In the genomic region with DNA sequence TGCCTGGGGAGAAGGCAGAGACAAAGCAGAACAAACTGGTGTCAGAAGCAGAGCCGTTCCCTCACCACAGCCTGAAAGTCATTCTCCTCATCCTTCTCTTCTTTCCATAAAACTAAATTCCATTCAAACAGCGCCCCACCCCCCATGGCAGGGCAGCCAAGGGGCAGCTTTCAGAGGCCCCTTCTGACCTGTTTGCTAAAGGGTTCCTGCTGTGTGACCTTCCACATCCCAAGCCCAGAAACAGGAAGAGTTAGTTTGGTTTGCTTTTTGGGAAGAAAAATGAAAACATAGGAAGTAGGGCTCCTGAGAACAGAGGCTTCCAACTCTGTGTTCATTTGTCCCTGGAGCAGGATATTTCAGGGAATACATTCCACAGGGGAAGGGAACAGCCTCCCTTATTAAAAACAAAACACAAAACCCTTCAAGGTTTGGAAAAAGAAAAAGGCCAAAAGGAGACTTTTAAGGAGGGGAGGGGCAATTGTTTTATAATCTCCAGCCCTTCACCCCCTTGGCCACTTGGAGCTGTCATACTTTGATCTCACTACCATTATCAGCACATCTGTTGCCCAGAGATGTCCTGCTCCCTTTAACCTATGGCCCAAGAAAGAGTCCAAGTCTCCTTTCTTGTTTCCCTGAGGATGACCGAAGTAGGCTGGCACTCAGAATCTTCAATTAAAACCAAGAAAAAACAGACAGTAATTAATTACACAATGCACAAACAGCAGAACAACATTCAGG, we compare ENCODE assay signal across 21 cellular contexts. TPM values are rescaled to one million over a fixed set of nuclear protein-coding genes. Genes with fewer than 3 reads are reported as not detected.
DNase-seq lines count a peak whose midpoint lies in the region; ATAC-seq, FAIRE-seq and TF ChIP-seq lines count a peak whose summit lies in the region.
"Had no signal": no experiment of that assay in that cellular context is flagged by ENCODE, and none has a peak within 500 bp of the region (broad histone marks: within the 10 kb centered on the region; RNA-seq: fewer than 3 reads in every experiment).

No MANE protein-coding gene starts in this region.

- peak overlapping the region in 1 of 2 experiments; percentile 9; a peak in 1 of 4 replicates for H3K9ac ChIP-seq in K562 (ENCODE audit: insufficient read depth in 1 of 2, low read depth in 2 of 2, low read length in 2 of 2)
- H3K9ac ChIP-seq: SK-N-SH had no signal

- H3K27me3 Mint-ChIP-seq in nephron (ENCODE audit: low read depth) (no peaks in the 10 kb centered on the region), immature natural killer cell (ENCODE audit: low read depth in 3 of 3) (peaks cover 0 to 4% (median 0%) of the 10 kb centered on the region in 3 donors)

- CTCF ChIA-PET in K562 (lab: Yijun Ruan, JAX; ENCODE audit: low intra/inter-chr PET ratio): no interaction called here

- WGBS in K562 (ENCODE audit: insufficient coverage, low coverage, missing lambda C conversion rate): 29% methylated on average over 3 of the region's 3 CpGs
- 43 to 44% methylated on average over 1 to 3 of the region's 3 CpGs for WGBS in tibial nerve, 2 donors

- no peaks in the 10 kb centered on the region for H3K79me2 ChIP-seq in K562 (ENCODE audit: control insufficient read depth, insufficient read depth, low read length)

- H3K4me3 ChIP-seq in K562 (no peak overlapping the region), tibial nerve (no peak overlapping the region)
- H3K4me3 ChIP-seq: ascending aorta, thoracic aorta had no signal

- no peaks in the 10 kb centered on the region for H4K20me1 ChIP-seq in K562 (replicated peaks; ENCODE audit: control insufficient read depth, insufficient read depth, low read length)

- ATAC-seq in K562 (0 out of 3 replicates have a peak, but pooled peaks have one; percentile 23), left ventricle myocardium superior (peak; percentile 83), GM21526 (IDR thresholded peaks at IDR 0.05; ENCODE audit: low FRiP score, unreplicated experiment) (no peak)

- no peak for DNase-seq in K562 (ENCODE audit: extremely low read depth in 1 of 4, low spot score in 3 of 4)
- DNase-seq in left ventricle myocardium superior: peak; percentile 66
- peak; percentile 40 to 53 for DNase-seq in tibial nerve (ENCODE audit: low spot score in 2 of 2)
- DNase-seq in H4 (ENCODE audit: low spot score): no peak
- DNase-seq in immature natural killer cell: no peak
- no peak for DNase-seq in NCI-H526 treated with DMSO at 0.1 percent for 48 hours (lab: John Stamatoyannopoulos, UW)
- DNase-seq: activated CD4-positive, alpha-beta T cell treated with anti-CD3 and anti-CD28 coated beads for 4 hours; activated CD8-positive, alpha-beta memory T cell treated with anti-CD3 and anti-CD28 coated beads, Interleukin-2, amount 50 U/mL, for 4 hours; activated naive CD4-positive, alpha-beta T cell; AML-193; Caco-2; KG1; NCI-H1092 treated with DMSO at 0.1 percent for 48 hours; NCI-H2107; SK-N-SH; small intestine had no signal

- H3K36me3 Mint-ChIP-seq in nephron (ENCODE audit: low read depth) (peaks cover 4% of the 10 kb centered on the region), immature natural killer cell (no peaks in the 10 kb centered on the region)

- H3K27ac ChIP-seq in K562 (ENCODE audit: extremely low read depth, low read depth, low read length) (no peak overlapping the region), tibial nerve (peak overlapping the region in 3 of 4 donors; percentile 7 to 56 (median 46))

- FAIRE-seq in K562 (lab: Jason Lieb, UNC): no peak
- FAIRE-seq: colon, small intestine had no signal

- H3K9me3 Mint-ChIP-seq in nephron: no peaks in the 10 kb centered on the region
- H3K9me3 Mint-ChIP-seq in immature natural killer cell: no peaks in the 10 kb centered on the region

- intact Hi-C loops in K562 (cut with micrococcal nuclease) (no loop called here), left ventricle myocardium superior (cut with micrococcal nuclease) (no loop called here)

- TF ChIP-seq POLR2A in K562 (conservative IDR thresholded peaks at IDR 0.05): no peak
- TF ChIP-seq POLR2A in tibial nerve (IDR thresholded peaks at IDR 0.05): no peak

- TF ChIP-seq EP300 in K562 (IDR thresholded peaks at IDR 0.05; ENCODE audit: low read length): no peak
- peak in 1 of 2 donors; percentile 65 for TF ChIP-seq EP300 in tibial nerve (IDR thresholded peaks at IDR 0.05)

- H3K27ac Mint-ChIP-seq in nephron (peak overlapping the region; percentile 96 to 97 (median 96)), immature natural killer cell (no peak overlapping the region)

- H2AFZ ChIP-seq in K562 (ENCODE audit: low read depth, low read length): no peak overlapping the region

- no peak for TF ChIP-seq CTCF in K562 (IDR thresholded peaks at IDR 0.05 in 2 of 3, conservative IDR thresholded peaks at IDR 0.05 in 1 of 3; ENCODE audit: insufficient read depth in 2 of 3, low read depth in 1 of 3, low read length in 3 of 3)
- TF ChIP-seq CTCF in nephron (IDR thresholded peaks at IDR 0.05; ENCODE audit: unreplicated experiment in 3 of 3): no peak
- TF ChIP-seq CTCF in tibial nerve (IDR thresholded peaks at IDR 0.05): no peak

- H3K4me3 Mint-ChIP-seq in nephron (peak overlapping the region in 2 of 3 experiments; percentile 45 to 57), immature natural killer cell (no peak overlapping the region)

- in situ Hi-C loops in K562 (cut with MboI): no loop called here

- H3K9me3 ChIP-seq in K562 (replicated peaks; ENCODE audit: control insufficient read depth, insufficient read depth, low read depth, low read length) (no peaks in the 10 kb centered on the region), tibial nerve (no peaks in the 10 kb centered on the region)
- H3K9me3 ChIP-seq: ascending aorta, Caco-2, SK-N-SH, thoracic aorta had no signal

- H3K9me1 ChIP-seq in K562 (ENCODE audit: control insufficient read depth, insufficient read depth, low read length): no peaks in the 10 kb centered on the region

- H3K27me3 ChIP-seq in K562 (ENCODE audit: control insufficient read depth in 2 of 2, insufficient read depth in 2 of 2, low read length in 2 of 2) (no peaks in the 10 kb centered on the region), tibial nerve (peaks cover 0 to 3% of the 10 kb centered on the region in 2 donors)
- H3K27me3 ChIP-seq: ascending aorta had no signal

- BruUV-seq in K562 (replicated peaks; lab: Mats Ljungman, UMichigan): no TSS peak

- peaks cover 0 to 2% of the 10 kb centered on the region in 2 experiments; a peak in 2 of 5 replicates for H3K4me1 ChIP-seq in K562 (replicated peaks in 1 of 2; ENCODE audit: control insufficient read depth in 2 of 2, insufficient read depth in 2 of 2, low read length in 2 of 2)
- peaks cover 0 to 44% (median 0%) of the 10 kb centered on the region in 4 donors for H3K4me1 ChIP-seq in tibial nerve
- H3K4me1 ChIP-seq: ascending aorta, Caco-2 had no signal

- H3K36me3 ChIP-seq in K562 (ENCODE audit: control insufficient read depth, insufficient read depth, low read length): no peaks in the 10 kb centered on the region
- no peaks in the 10 kb centered on the region for H3K36me3 ChIP-seq in tibial nerve
- H3K36me3 ChIP-seq: ascending aorta, thoracic aorta had no signal

- POLR2A ChIA-PET in K562 (lab: Yijun Ruan, JAX): interaction anchor here (0.8 kb wide), 1 partner anchor 15 kb away, joined by 3 read pairs; no protein-coding TSS in a partner anchor

- H3K4me2 ChIP-seq in K562 (ENCODE audit: insufficient read depth, low read length): no peak overlapping the region
- H3K4me2 ChIP-seq: SK-N-SH had no signal

- H3K4me1 Mint-ChIP-seq in nephron (peaks cover 55% of the 10 kb centered on the region), immature natural killer cell (no peaks in the 10 kb centered on the region)

- no peak for TF ChIP-seq RAD21 in K562 (CRISPR knock-in tag; conservative IDR thresholded peaks at IDR 0.05 in 1 of 2, IDR thresholded peaks at IDR 0.05 in 1 of 2)

TF ChIP-seq in K562, 482 proteins besides CTCF, POLR2A, EP300 and RAD21 (continues in another document):
- TF ChIP-seq ZNF24 (IDR thresholded peaks at IDR 0.05) (no peak), ZNF175 (CRISPR knock-in tag; IDR thresholded peaks at IDR 0.05; ENCODE audit: low read depth) (no peak), ZC3H4 (CRISPR knock-in tag; IDR thresholded peaks at IDR 0.05; ENCODE audit: borderline replicate concordance) (no peak), HLTF (IDR thresholded peaks at IDR 0.05) (no peak), JUNB (CRISPR knock-in tag; conservative IDR thresholded peaks at IDR 0.05) (no peak), HMBOX1 (IDR thresholded peaks at IDR 0.05) (no peak), NCOA4 (IDR thresholded peaks at IDR 0.05; ENCODE audit: partially characterized antibody) (no peak), TRIM24 (IDR thresholded peaks at IDR 0.05) (no peak)

RNA-seq across cellular contexts. Expression of gene STARD8, which starts 25.3 kb away (rescaled TPM):
- total RNA-seq in K562 (2011; cell fraction: chromatin; rRNA removed; ENCODE audit: low replicate concordance): 38.1 and 60.0 TPM in 2 replicates
- 38.0 TPM in 2 replicates for total RNA-seq in K562 (2011; cell fraction: nucleolus; rRNA removed)
- total RNA-seq in K562 (2011; cell fraction: nucleoplasm; rRNA removed): 29.8 and 33.7 TPM in 2 replicates
- total RNA-seq in K562 (2014; rRNA removed): 19.9 and 27.1 TPM in 2 replicates
- 8.0 and 9.1 TPM in 2 replicates for total RNA-seq in K562 (2014; rRNA removed; fragmentation: Illumina TruSeq; extraction: Trizol)
- total RNA-seq in K562 (2015; rRNA removed; fragmentation: Illumina TruSeq; extraction: Trizol): 8.5 and 9.2 TPM in 2 replicates
- total RNA-seq in K562 (2021): 30.2 and 35.0 TPM in 2 replicates
- polyA plus RNA-seq in K562 (2011; rRNA removed): 18.6 and 20.1 TPM in 2 replicates
- polyA plus RNA-seq in K562 (2011; cell fraction: cytosol; rRNA removed): 19.5 and 27.1 TPM in 2 replicates
- polyA plus RNA-seq in K562 (2011; cell fraction: nucleus; rRNA removed): 57.2 and 86.0 TPM in 2 replicates
- 16.9 and 20.5 TPM in 2 replicates for polyA plus RNA-seq in K562 (2012)
- 15.9 and 21.4 TPM in 2 replicates for polyA plus RNA-seq in K562 (2014; fragmentation: Illumina TruSeq; extraction: Trizol)
- 1 to 10 TPM; 1.6 to 1.9 TPM for polyA plus RNA-seq in K562 (2014; fragmentation: Nextera tagmentation; extraction: Ambion mirVana)
- polyA plus RNA-seq in K562 (2014; rRNA removed): 17.7 and 18.4 TPM in 2 replicates
- polyA minus RNA-seq in K562 (2011; rRNA and poly(A)+ RNA removed): 16.7 and 26.6 TPM in 2 replicates
- 23.9 and 27.2 TPM in 2 replicates for polyA minus RNA-seq in K562 (2011; cell fraction: cytosol; rRNA and poly(A)+ RNA removed)
- 15.7 and 16.7 TPM in 2 replicates for polyA minus RNA-seq in K562 (2011; cell fraction: nucleus; rRNA and poly(A)+ RNA removed)
- 10.5 TPM for total RNA-seq in left ventricle myocardium superior
- total RNA-seq in tibial nerve: 10 to 100 TPM; 20.7 to 30.8 (median 22.0) TPM
- total RNA-seq in H4 (2014; rRNA removed; shearing (Covaris generic)): 2.7 and 3.1 TPM in 2 replicates
- under 1 TPM in 2 of 3 donors, not detected in 1; 0.22 to 0.27 TPM for polyA plus RNA-seq in immature natural killer cell
- total RNA-seq: Caco-2 had no signal

Comparison
In these comparisons a context has a peak if more than half of its experiments do, and no peak if none do; other contexts are left out.
1. DNase-seq: peak in left ventricle myocardium superior (single experiment) and tibial nerve (2 of 2); none in K562 (0 of 4), H4 (single experiment), immature natural killer cell (0 of 3) and NCI-H526 treated with DMSO at 0.1 percent for 48 hours (single experiment).
2. H3K27ac Mint-ChIP-seq: peak in nephron (3 of 3); none in immature natural killer cell (0 of 6).
3. H3K4me3 Mint-ChIP-seq: peak in nephron (2 of 3); none in immature natural killer cell (0 of 5).